In genomic region chr1:113072141-113072756, GRCh38 we compare ENCODE assay signal across 1 cellular context.
TF ChIP-seq lines count a peak whose summit lies in the region.

No MANE protein-coding gene starts in this region.

TF ChIP-seq in HepG2, 621 proteins besides CTCF, POLR2A, EP300 and RAD21 (continued from another document):
- TF ChIP-seq ZNF318 (CRISPR knock-in tag; IDR thresholded peaks at IDR 0.05) (no peak), NFIC (IDR thresholded peaks at IDR 0.05; ENCODE audit: low read length) (0 out of 2 replicates have a peak, but pooled peaks have one; percentile 21), ZNF292 (CRISPR knock-in tag; IDR thresholded peaks at IDR 0.05; ENCODE audit: borderline replicate concordance, low read depth) (no peak), ZNF629 (CRISPR knock-in tag; conservative IDR thresholded peaks at IDR 0.05) (no peak), KDM4B (CRISPR knock-in tag; IDR thresholded peaks at IDR 0.05) (no peak), SP2 (CRISPR knock-in tag; IDR thresholded peaks at IDR 0.05) (peak; percentile 2; the same call in 1 of the 2 replicates), CREBL2 (CRISPR knock-in tag; IDR thresholded peaks at IDR 0.05; ENCODE audit: borderline replicate concordance) (no peak), FLYWCH1 (CRISPR knock-in tag; IDR thresholded peaks at IDR 0.05) (no peak), CEBPB (IDR thresholded peaks at IDR 0.05; ENCODE audit: borderline replicate concordance, low read depth, low read length) (peak; percentile 47; the same call in 1 of the 2 replicates), PBX2 (CRISPR knock-in tag; IDR thresholded peaks at IDR 0.05) (no peak), ZNF512B (CRISPR knock-in tag; IDR thresholded peaks at IDR 0.05; ENCODE audit: borderline replicate concordance) (0 out of 2 replicates have a peak, but pooled peaks have one; percentile 7), THRA (CRISPR knock-in tag; IDR thresholded peaks at IDR 0.05; ENCODE audit: borderline replicate concordance) (peak; percentile 88; the same call in 1 of the 2 replicates), ZNF136 (CRISPR knock-in tag; IDR thresholded peaks at IDR 0.05; ENCODE audit: low read depth) (no peak), GLMP (CRISPR knock-in tag; IDR thresholded peaks at IDR 0.05; ENCODE audit: borderline replicate concordance) (no peak), ZNF781 (CRISPR knock-in tag; IDR thresholded peaks at IDR 0.05; ENCODE audit: borderline replicate concordance, not compliant biosample characterization) (no peak), MLLT10 (CRISPR knock-in tag; IDR thresholded peaks at IDR 0.05) (no peak), WIZ (CRISPR knock-in tag; IDR thresholded peaks at IDR 0.05) (no peak), ELF4 (CRISPR knock-in tag; IDR thresholded peaks at IDR 0.05; ENCODE audit: borderline replicate concordance) (no peak), ZNF782 (CRISPR knock-in tag; IDR thresholded peaks at IDR 0.05; ENCODE audit: borderline replicate concordance) (no peak), ZNF644 (CRISPR knock-in tag; IDR thresholded peaks at IDR 0.05; ENCODE audit: low read depth) (peak; percentile 62; the same call in 1 of the 2 replicates), HDAC6 (IDR thresholded peaks at IDR 0.05; ENCODE audit: low read depth, low read length) (no peak), MEIS1 (CRISPR knock-in tag; IDR thresholded peaks at IDR 0.05; ENCODE audit: borderline replicate concordance) (no peak), SOX5 (CRISPR knock-in tag; IDR thresholded peaks at IDR 0.05; ENCODE audit: borderline replicate concordance) (peak; percentile 22; the same call in 1 of the 2 replicates), CREB3 (CRISPR knock-in tag; IDR thresholded peaks at IDR 0.05) (no peak), E2F1 (CRISPR knock-in tag; IDR thresholded peaks at IDR 0.05) (no peak), ZFP41 (CRISPR knock-in tag; IDR thresholded peaks at IDR 0.05; ENCODE audit: borderline replicate concordance) (no peak), ATF7-NPFF (CRISPR knock-in tag; IDR thresholded peaks at IDR 0.05; ENCODE audit: low read depth) (no peak), MZF1 (CRISPR knock-in tag; IDR thresholded peaks at IDR 0.05; ENCODE audit: borderline replicate concordance) (no peak), HNF1B (CRISPR knock-in tag; IDR thresholded peaks at IDR 0.05) (no peak), ZNF484 (CRISPR knock-in tag; IDR thresholded peaks at IDR 0.05; ENCODE audit: borderline replicate concordance, low read depth) (no peak)
